In genomic region chr11:63670738-63671321, GRCh38 we compare ENCODE assay signal across 7 cellular contexts.
DNase-seq lines count a peak whose midpoint lies in the region; ATAC-seq and TF ChIP-seq lines count a peak whose summit lies in the region.

No MANE protein-coding gene starts in this region.

- H3K4me3 ChIP-seq in GM08714 (ENCODE audit: low read length): peak overlapping the region; percentile 82
- H3K4me3 ChIP-seq in WI38 (ENCODE audit: low read depth, low read length): peak overlapping the region; percentile 70
- peak overlapping the region; percentile 84 for H3K4me3 ChIP-seq in coronary artery

- H3K27ac ChIP-seq in coronary artery: peak overlapping the region; percentile 98 to 99

- TF ChIP-seq CTCF in LNCAP (IDR thresholded peaks at IDR 0.05): peak; percentile 66
- peak; percentile 18; the same call in 1 of the 2 replicates for TF ChIP-seq CTCF in WI38 (IDR thresholded peaks at IDR 0.05; ENCODE audit: low read depth, low read length)
- no peak for TF ChIP-seq CTCF in coronary artery (IDR thresholded peaks at IDR 0.05)

- no peak for DNase-seq in coronary artery (ENCODE audit: low spot score)
- DNase-seq in left kidney (ENCODE audit: low read depth, low spot score): peak; percentile 66
- peak; percentile 16 to 27 for DNase-seq in stimulated activated CD4-positive, alpha-beta T cell treated with anti-CD3 and anti-CD28 coated beads, Interleukin-4, amount 100 ng/mL, for 4 hours

- ATAC-seq in GM21737 (IDR thresholded peaks at IDR 0.05; ENCODE audit: unreplicated experiment): peak; percentile 43
